10 cellular contexts compared by ENCODE assay signal in the genomic region with DNA sequence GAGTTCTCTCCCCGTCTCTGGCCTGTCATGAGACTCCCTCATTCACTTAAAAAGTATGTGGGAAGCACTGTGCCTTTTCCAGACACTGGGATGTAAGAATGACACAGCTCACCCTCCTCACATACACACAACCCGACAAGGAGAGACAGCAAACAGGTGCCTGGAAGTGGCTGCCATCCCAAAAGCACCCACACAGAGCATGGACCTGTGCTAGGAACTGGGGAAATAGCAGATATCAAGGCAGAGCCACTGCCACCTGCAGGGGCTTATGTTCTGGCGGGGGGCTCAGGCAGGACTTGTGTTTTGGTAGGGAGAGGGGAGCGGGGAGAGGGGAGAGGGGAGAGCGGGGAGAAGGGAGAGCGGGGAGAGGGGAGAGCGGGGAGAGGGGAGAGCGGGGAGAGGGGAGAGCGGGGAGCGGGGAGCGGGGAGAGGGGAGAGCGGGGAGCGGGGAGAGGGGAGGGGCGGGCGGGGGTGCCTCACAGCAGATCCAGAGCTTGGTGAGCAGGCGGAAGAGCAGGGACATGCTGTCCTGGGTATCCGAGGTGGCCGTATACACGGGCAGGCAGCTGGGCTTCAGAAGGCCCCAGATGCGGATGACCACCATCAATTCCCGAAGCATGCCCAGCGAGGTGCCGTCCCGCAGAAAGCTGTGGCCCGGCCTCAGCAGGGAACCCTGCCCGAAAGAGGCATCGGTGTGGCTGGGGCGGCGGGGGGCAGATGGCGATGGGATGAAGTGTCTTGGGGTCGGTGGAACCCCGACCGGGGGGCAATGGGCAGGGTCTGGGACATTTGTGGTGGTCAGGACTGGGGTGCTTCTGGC. TPM values are rescaled to one million over a fixed set of nuclear protein-coding genes. Genes with fewer than 3 reads are reported as not detected.
DNase-seq lines count a peak whose midpoint lies in the region; ATAC-seq and TF ChIP-seq lines count a peak whose summit lies in the region.
"Had no signal": no experiment of that assay in that cellular context is flagged by ENCODE, and none has a peak within 500 bp of the region (broad histone marks: within the 10 kb centered on the region; RNA-seq: fewer than 3 reads in every experiment).

No MANE protein-coding gene starts in this region.

- peak overlapping the region; percentile 75 for H3K4me3 Mint-ChIP-seq in dendritic cell treated with granulocyte-macrophage colony-stimulating factor and Interleukin-4, amounts not matched to agents 40 ng/mL and 50 ng/mL, for 4 days
- H3K4me3 Mint-ChIP-seq in osteocyte (ENCODE audit: unreplicated experiment) = no peak overlapping the region

- no peak for TF ChIP-seq CTCF in osteocyte (IDR thresholded peaks at IDR 0.05)

- peaks cover 32% of the 10 kb centered on the region for H3K4me1 Mint-ChIP-seq in dendritic cell treated with granulocyte-macrophage colony-stimulating factor and Interleukin-4, amounts not matched to agents 40 ng/mL and 50 ng/mL, for 4 days (ENCODE audit: low read depth)
- H3K4me1 Mint-ChIP-seq in osteocyte (ENCODE audit: unreplicated experiment) = peaks cover 52% of the 10 kb centered on the region

- H3K9me3 Mint-ChIP-seq in dendritic cell treated with granulocyte-macrophage colony-stimulating factor and Interleukin-4, amounts not matched to agents 40 ng/mL and 50 ng/mL, for 4 days = no peaks in the 10 kb centered on the region
- H3K9me3 Mint-ChIP-seq in osteocyte (ENCODE audit: unreplicated experiment) = no peaks in the 10 kb centered on the region

- peak; percentile 22 for DNase-seq in NCI-H2029 treated with DMSO at 0.1 percent for 48 hours (lab: John Stamatoyannopoulos, UW)
- no peak for DNase-seq in NCI-H2029 (lab: John Stamatoyannopoulos, UW)
- DNase-seq in Jurkat, Clone E6-1 (ENCODE audit: low read depth, low spot score) = no peak
- DNase-seq in osteocyte (ENCODE audit: extremely low spot score, unreplicated experiment) = peak; percentile 83
- DNase-seq in cortex of kidney (lab: John Stamatoyannopoulos, UW) = no peak
- no peak for DNase-seq in epidermal melanocyte (ENCODE audit: insufficient read length, low spot score)
- DNase-seq: Kasumi-1 had no signal

- H3K4me3 ChIP-seq in Jurkat, Clone E6-1 (ENCODE audit: low read length) = peak overlapping the region; percentile 3; the same call in 1 of the 2 replicates

- no peaks in the 10 kb centered on the region for H3K27me3 Mint-ChIP-seq in dendritic cell treated with granulocyte-macrophage colony-stimulating factor and Interleukin-4, amounts not matched to agents 40 ng/mL and 50 ng/mL, for 4 days
- H3K27me3 Mint-ChIP-seq in osteocyte (ENCODE audit: unreplicated experiment) = no peaks in the 10 kb centered on the region

- intact Hi-C loops in dendritic cell treated with granulocyte-macrophage colony-stimulating factor and Interleukin-4, amounts not matched to agents 40 ng/mL and 50 ng/mL, for 4 days (cut with micrococcal nuclease) = no loop called here

- peaks cover 89% of the 10 kb centered on the region for H3K36me3 Mint-ChIP-seq in dendritic cell treated with granulocyte-macrophage colony-stimulating factor and Interleukin-4, amounts not matched to agents 40 ng/mL and 50 ng/mL, for 4 days (ENCODE audit: low read depth)
- H3K36me3 Mint-ChIP-seq in osteocyte (ENCODE audit: unreplicated experiment) = peaks cover 20% of the 10 kb centered on the region

- no peak for ATAC-seq in HG03432 (IDR thresholded peaks at IDR 0.05; ENCODE audit: unreplicated experiment)

- peak overlapping the region; percentile 83 for H3K27ac Mint-ChIP-seq in dendritic cell treated with granulocyte-macrophage colony-stimulating factor and Interleukin-4, amounts not matched to agents 40 ng/mL and 50 ng/mL, for 4 days
- H3K27ac Mint-ChIP-seq in osteocyte (ENCODE audit: unreplicated experiment) = peak overlapping the region; percentile 85

RNA-seq across cellular contexts. Expression of a gene that starts 12.2 kb away (rescaled TPM):
- polyA plus RNA-seq in Jurkat, Clone E6-1 (2012; ENCODE audit: insufficient read depth, insufficient read length) = 19.8 TPM
- 162 and 179 TPM in 2 replicates for total RNA-seq in osteocyte

RNA-seq across cellular contexts. Expression of a gene that starts 19.6 kb away (rescaled TPM):
- not detected for polyA plus RNA-seq in Jurkat, Clone E6-1 (2012; ENCODE audit: insufficient read depth, insufficient read length)
- total RNA-seq in osteocyte = 1.1 and 1.2 TPM in 2 replicates
- polyA plus RNA-seq: AG04450 had no signal

RNA-seq across cellular contexts. Expression of a gene that starts 21.3 kb away (rescaled TPM):
- 71.0 TPM for polyA plus RNA-seq in Jurkat, Clone E6-1 (2012; ENCODE audit: insufficient read depth, insufficient read length)
- total RNA-seq in osteocyte = 69.3 and 72.3 TPM in 2 replicates

RNA-seq across cellular contexts. Expression of a gene that starts 21.6 kb away (rescaled TPM):
- polyA plus RNA-seq in Jurkat, Clone E6-1 (2012; ENCODE audit: insufficient read depth, insufficient read length) = not detected
- total RNA-seq in osteocyte = not detected in 2 replicates
- polyA plus RNA-seq: AG04450 had no signal

RNA-seq across cellular contexts. Expression of a gene that starts 30.9 kb away (rescaled TPM):
- not detected for polyA plus RNA-seq in Jurkat, Clone E6-1 (2012; ENCODE audit: insufficient read depth, insufficient read length)
- not detected in 2 replicates for total RNA-seq in osteocyte
- polyA plus RNA-seq: AG04450 had no signal

Comparison
In these comparisons a context has a peak if more than half of its experiments do, and no peak if none do; other contexts are left out.
1. DNase-seq: peak in NCI-H2029 treated with DMSO at 0.1 percent for 48 hours (single experiment) and osteocyte (single experiment); none in NCI-H2029 (single experiment), Jurkat, Clone E6-1 (single experiment), cortex of kidney (single experiment) and epidermal melanocyte (single experiment).